Comparison of ENCODE assay signal across 8 cellular contexts in the genomic region with DNA sequence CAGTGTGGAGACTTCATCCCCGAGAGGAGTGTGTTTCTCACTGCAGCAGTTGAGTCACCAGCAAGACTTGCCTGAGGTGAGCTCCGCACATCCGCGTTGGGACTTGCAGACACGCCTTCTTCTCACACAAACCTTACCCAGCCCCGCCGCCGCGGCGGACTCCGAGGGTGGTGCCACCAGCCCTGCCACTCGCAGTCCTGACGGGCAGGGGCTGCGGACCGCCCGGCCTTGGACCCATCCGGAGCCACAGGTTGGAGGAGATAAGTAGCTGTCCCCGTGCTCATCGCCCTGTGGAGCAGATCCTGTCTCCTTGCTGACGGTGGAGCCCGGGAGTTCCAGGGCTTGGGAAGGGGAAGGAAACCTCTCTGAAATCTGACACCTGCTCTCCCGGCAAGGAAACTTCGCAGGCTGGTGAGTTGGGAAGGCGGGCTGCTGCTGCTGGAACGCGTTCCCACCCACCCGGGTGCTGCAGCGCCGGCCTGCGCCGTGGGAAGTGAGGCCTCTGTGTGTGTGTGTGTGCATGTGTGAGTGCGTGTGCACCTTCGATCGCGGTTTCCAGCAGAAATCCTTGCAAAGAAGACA. TPM values are rescaled to one million over a fixed set of nuclear protein-coding genes. Genes with fewer than 3 reads are reported as not detected.
DNase-seq lines count a peak whose midpoint lies in the region; ATAC-seq lines count a peak whose summit lies in the region.

Gene RAB27B (plus strand): TSS at position 188 of the 582 bp plus-strand sequence. CDS start 49,109 bp downstream, outside the sequence.

- peaks cover 17% of the 10 kb centered on the region for H3K27me3 Mint-ChIP-seq in CD4-positive, CD25-positive, alpha-beta regulatory T cell

- H3K4me1 Mint-ChIP-seq in CD4-positive, CD25-positive, alpha-beta regulatory T cell = peaks cover 0 to 7% (median 2%) of the 10 kb centered on the region in 4 donors

- peak within 1 kb of the TSS; percentile 9 to 72 (median 52) for H3K4me3 Mint-ChIP-seq in CD4-positive, CD25-positive, alpha-beta regulatory T cell

- ATAC-seq in CD4-positive, CD25-positive, alpha-beta regulatory T cell (ENCODE audit: low read depth in 2 of 2) = peak; percentile 70 to 71

- H3K36me3 Mint-ChIP-seq in CD4-positive, CD25-positive, alpha-beta regulatory T cell = no peaks in the 10 kb centered on the region

- no peaks in the 10 kb centered on the region for H3K9me3 ChIP-seq in CD4-positive, CD25-positive, alpha-beta regulatory T cell (ENCODE audit: control insufficient read depth in 2 of 2, low read length in 2 of 2)
- no peaks in the 10 kb centered on the region for H3K9me3 ChIP-seq in stomach smooth muscle (ENCODE audit: control insufficient read depth in 2 of 2, low read length in 2 of 2)

- peaks cover 0 to 8% (median 4%) of the 10 kb centered on the region in 7 donors for H3K9me3 Mint-ChIP-seq in CD4-positive, CD25-positive, alpha-beta regulatory T cell

- peak within 1 kb of the TSS in 1 of 2 donors; percentile 36 for H3K9ac ChIP-seq in stomach smooth muscle (ENCODE audit: low read length in 2 of 2)

- peak within 1 kb of the TSS in 1 of 3 donors; percentile 58 for H3K27ac Mint-ChIP-seq in CD4-positive, CD25-positive, alpha-beta regulatory T cell

- no peaks in the 10 kb centered on the region for H3K4me1 ChIP-seq in CD4-positive, CD25-positive, alpha-beta regulatory T cell (ENCODE audit: control insufficient read depth, insufficient read depth, low read length, poor library complexity, severe bottlenecking)
- H3K4me1 ChIP-seq in stomach smooth muscle (ENCODE audit: control insufficient read depth, insufficient read depth, low read length) = no peaks in the 10 kb centered on the region

- peak within 1 kb of the TSS; percentile 46 for H3K4me3 ChIP-seq in CD4-positive, CD25-positive, alpha-beta regulatory T cell (ENCODE audit: low read depth, low read length)
- H3K4me3 ChIP-seq in stomach smooth muscle (ENCODE audit: low read length in 2 of 2) = peak within 1 kb of the TSS; percentile 75 to 80

- peaks cover 5% of the 10 kb centered on the region for H3K27me3 ChIP-seq in CD4-positive, CD25-positive, alpha-beta regulatory T cell (ENCODE audit: control insufficient read depth, insufficient read depth, low read length)
- H3K27me3 ChIP-seq in stomach smooth muscle (ENCODE audit: control insufficient read depth in 1 of 2, insufficient read depth in 2 of 2, low read length in 2 of 2) = no peaks in the 10 kb centered on the region

- no peaks in the 10 kb centered on the region for H3K36me3 ChIP-seq in CD4-positive, CD25-positive, alpha-beta regulatory T cell (ENCODE audit: control insufficient read depth, insufficient read depth, low read length)
- H3K36me3 ChIP-seq in stomach smooth muscle (ENCODE audit: control insufficient read depth in 2 of 2, insufficient read depth in 2 of 2, low read length in 2 of 2) = no peaks in the 10 kb centered on the region

- H3K27ac ChIP-seq in CD4-positive, CD25-positive, alpha-beta regulatory T cell (ENCODE audit: insufficient read depth, low read length, poor library complexity, severe bottlenecking) = no peak within 1 kb of the TSS
- H3K27ac ChIP-seq in stomach smooth muscle (ENCODE audit: low read length) = no peak within 1 kb of the TSS

- DNase-seq in CD4-positive, CD25-positive, alpha-beta regulatory T cell = peak in 2 of 3 donors; percentile 2 to 38
- DNase-seq in HPDE6-E6E7 (ENCODE audit: extremely low spot score) (peak; percentile 91), RPMI8226 (peak; percentile 8), glomerular visceral epithelial cell (ENCODE audit: extremely low spot score) (peak; percentile 86), non-pigmented ciliary epithelial cell (ENCODE audit: low read depth) (peak; percentile 74), globus pallidus (ENCODE audit: low spot score) (no peak)
- DNase-seq in activated gamma-delta T cell treated with anti-CD3 and anti-CD28 coated beads, Interleukin-2, amount 50 U/mL, for 16 hours (ENCODE audit: low read depth) = peak; percentile 58

RNA-seq across cellular contexts. Expression of gene RAB27B, which starts in this region (rescaled TPM):
- total RNA-seq in CD4-positive, CD25-positive, alpha-beta regulatory T cell = 8.5 TPM
- under 1 TPM in 1 of 4 donors, not detected in 3; 0.22 TPM for polyA plus RNA-seq in CD4-positive, CD25-positive, alpha-beta regulatory T cell
